Comparison of ENCODE assay signal across 19 cellular contexts in genomic region chr2:152411154-152411553, GRCh38.
A peak's percentile ranks its signal among the peaks of the same experiment; 100 is the strongest.
DNase-seq lines count a peak whose midpoint lies in the region; ATAC-seq and TF ChIP-seq lines count a peak whose summit lies in the region.
"Had no signal": no experiment of that assay in that cellular context is flagged by ENCODE, and none has a peak within 500 bp of the region (broad histone marks: within the 10 kb centered on the region; RNA-seq: fewer than 3 reads in every experiment).

No MANE protein-coding gene starts in this region.

- no peaks in the 10 kb centered on the region for H4K20me1 ChIP-seq in mammary epithelial cell (ENCODE audit: insufficient read depth, low read length)

- BruUV-seq in MCF 10A (replicated peaks; lab: Mats Ljungman, UMichigan) (no TSS peak), mammary epithelial cell (replicated peaks; lab: Mats Ljungman, UMichigan) (no TSS peak)

- peaks cover 6% of the 10 kb centered on the region for H3K36me3 Mint-ChIP-seq in MCF 10A (ENCODE audit: insufficient read depth, unreplicated experiment)
- H3K36me3 Mint-ChIP-seq: activated CD4-positive, alpha-beta memory T cell treated with anti-CD3 and anti-CD28 coated beads for 36 hours; activated naive CD8-positive, alpha-beta T cell treated with anti-CD3 and anti-CD28 coated beads, Interleukin-2, amount 10 ng/mL, durations not matched to agents 7 days and 5 days; naive B cell had no signal

- no peak overlapping the region for H3K9ac ChIP-seq in mammary epithelial cell (ENCODE audit: insufficient read depth, low read length)

- H3K9me3 Mint-ChIP-seq in MCF 10A (ENCODE audit: unreplicated experiment) = no peaks in the 10 kb centered on the region
- H3K9me3 Mint-ChIP-seq: activated CD4-positive, alpha-beta memory T cell treated with anti-CD3 and anti-CD28 coated beads for 36 hours; activated naive CD8-positive, alpha-beta T cell treated with anti-CD3 and anti-CD28 coated beads, Interleukin-2, amount 10 ng/mL, durations not matched to agents 7 days and 5 days; activated T-cell treated with anti-CD3 and anti-CD28 coated beads, Interleukin-2, amount 50 U/mL, for 24 hours; CD4-positive, alpha-beta T cell; naive B cell had no signal

- dilution Hi-C loops in mammary epithelial cell (cut with HindIII; ENCODE audit: low sequenced_read_pairs) = no loop called here

- no peak overlapping the region for H2AFZ ChIP-seq in mammary epithelial cell (ENCODE audit: low read depth, low read length)

- H3K27ac ChIP-seq in mammary epithelial cell (ENCODE audit: insufficient read depth, low read depth, low read length) (no peak overlapping the region), RWPE2 (ENCODE audit: poor library complexity, severe bottlenecking) (peak overlapping the region; percentile 12), upper lobe of right lung (no peak overlapping the region), coronary artery (peak overlapping the region in 1 of 2 donors; percentile 14)
- H3K27ac ChIP-seq: HL-60, SJSA1 had no signal

- peaks cover 83% of the 10 kb centered on the region for H3K4me1 Mint-ChIP-seq in MCF 10A (ENCODE audit: insufficient read depth, unreplicated experiment)
- H3K4me1 Mint-ChIP-seq: activated naive CD8-positive, alpha-beta T cell treated with anti-CD3 and anti-CD28 coated beads, Interleukin-2, amount 10 ng/mL, durations not matched to agents 7 days and 5 days had no signal

- POLR2A ChIA-PET in MCF 10A (lab: Yijun Ruan, JAX) = interaction anchor here (0.9 to 2.4 kb wide), 6 partner anchors 11 to 75 kb away, joined by 3 to 9 read pairs (median 5); no protein-coding TSS in a partner anchor

- in situ Hi-C loops in mammary epithelial cell (cut with MboI; ENCODE audit: low sequenced_read_pairs in 2 of 2) = loop anchor here (10.0 to 25.0 kb wide), 2 partner anchors 216 to 224 kb away; partner anchors contain the start of gene STAM2 (in 1 of the 2)

- H3K9me3 ChIP-seq in mammary epithelial cell (replicated peaks; ENCODE audit: insufficient read depth, low read length) (no peaks in the 10 kb centered on the region), RWPE2 (ENCODE audit: severe bottlenecking) (no peaks in the 10 kb centered on the region), upper lobe of right lung (no peaks in the 10 kb centered on the region)
- H3K9me3 ChIP-seq: SJSA1, upper lobe of left lung had no signal

- no peak for TF ChIP-seq CTCF in MCF 10A (IDR thresholded peaks at IDR 0.05; ENCODE audit: unreplicated experiment)
- no peak for TF ChIP-seq CTCF in mammary epithelial cell (conservative IDR thresholded peaks at IDR 0.05 in 1 of 2, IDR thresholded peaks at IDR 0.05 in 1 of 2; ENCODE audit: extremely low read depth in 1 of 2, insufficient read depth in 1 of 2, low read depth in 1 of 2, low read length in 2 of 2)
- no peak for TF ChIP-seq CTCF in RWPE2 (IDR thresholded peaks at IDR 0.05; ENCODE audit: poor library complexity, severe bottlenecking)
- no peak for TF ChIP-seq CTCF in fibroblast of pulmonary artery (IDR thresholded peaks at IDR 0.05; ENCODE audit: low read length, missing control alignments)
- TF ChIP-seq CTCF in upper lobe of right lung (IDR thresholded peaks at IDR 0.05) = no peak
- TF ChIP-seq CTCF in coronary artery (IDR thresholded peaks at IDR 0.05) = no peak

- no peak overlapping the region for H3K4me3 Mint-ChIP-seq in MCF 10A (ENCODE audit: unreplicated experiment)
- H3K4me3 Mint-ChIP-seq: activated CD4-positive, alpha-beta memory T cell treated with anti-CD3 and anti-CD28 coated beads for 36 hours; activated naive CD8-positive, alpha-beta T cell treated with anti-CD3 and anti-CD28 coated beads, Interleukin-2, amount 10 ng/mL, durations not matched to agents 7 days and 5 days; activated T-cell treated with anti-CD3 and anti-CD28 coated beads, Interleukin-2, amount 50 U/mL, for 24 hours; CD4-positive, alpha-beta T cell; naive B cell had no signal

- peak overlapping the region; percentile 81 for H3K27ac Mint-ChIP-seq in MCF 10A (ENCODE audit: low read depth, unreplicated experiment)
- H3K27ac Mint-ChIP-seq: activated CD4-positive, alpha-beta memory T cell treated with anti-CD3 and anti-CD28 coated beads for 36 hours; activated naive CD8-positive, alpha-beta T cell treated with anti-CD3 and anti-CD28 coated beads, Interleukin-2, amount 10 ng/mL, durations not matched to agents 7 days and 5 days; activated T-cell treated with anti-CD3 and anti-CD28 coated beads, Interleukin-2, amount 50 U/mL, for 24 hours; CD4-positive, alpha-beta T cell; naive B cell had no signal

- H3K27me3 ChIP-seq in mammary epithelial cell (ENCODE audit: insufficient read depth, low read length) (no peaks in the 10 kb centered on the region), RWPE2 (ENCODE audit: insufficient read depth, poor library complexity, severe bottlenecking) (no peaks in the 10 kb centered on the region), upper lobe of right lung (no peaks in the 10 kb centered on the region)
- H3K27me3 ChIP-seq: SJSA1, upper lobe of left lung had no signal

- no peak overlapping the region for H3K4me2 ChIP-seq in mammary epithelial cell (ENCODE audit: insufficient read depth, low read depth, low read length)

- DNase-seq in MCF 10A (ENCODE audit: unreplicated experiment) = no peak
- no peak for DNase-seq in mammary epithelial cell
- no peak for DNase-seq in RWPE2 (ENCODE audit: low spot score)
- peak; percentile 36 for DNase-seq in fibroblast of pulmonary artery (ENCODE audit: low read depth)
- DNase-seq in upper lobe of right lung = no peak
- no peak for DNase-seq in coronary artery (ENCODE audit: low spot score)
- no peak for DNase-seq in HK-2 (ENCODE audit: unreplicated experiment)
- DNase-seq in activated naive CD4-positive, alpha-beta T cell (lab: John Stamatoyannopoulos, UW) = no peak
- DNase-seq: activated CD4-positive, alpha-beta memory T cell treated with anti-CD3 and anti-CD28 coated beads for 36 hours; activated naive CD8-positive, alpha-beta T cell treated with anti-CD3 and anti-CD28 coated beads, Interleukin-2, amount 10 ng/mL, durations not matched to agents 7 days and 5 days; activated T-cell treated with anti-CD3 and anti-CD28 coated beads, Interleukin-2, amount 50 U/mL, for 24 hours; CD4-positive, alpha-beta T cell; naive B cell; NCI-H2227 treated with DMSO at 0.1 percent for 48 hours; small intestine; upper lobe of left lung had no signal

- H3K36me3 ChIP-seq in mammary epithelial cell (ENCODE audit: insufficient read depth, low read length) (no peaks in the 10 kb centered on the region), RWPE2 (ENCODE audit: low read depth) (no peaks in the 10 kb centered on the region), upper lobe of right lung (no peaks in the 10 kb centered on the region)
- H3K36me3 ChIP-seq: SJSA1, upper lobe of left lung had no signal

- ATAC-seq in RWPE2 (ENCODE audit: low read depth) = no peak
- ATAC-seq in upper lobe of right lung = peak; percentile 71
- ATAC-seq: K562 had no signal

- H3K4me3 ChIP-seq in mammary epithelial cell (replicated peaks in 1 of 3; ENCODE audit: insufficient read depth in 1 of 3, low read depth in 2 of 3, low read length in 3 of 3) (no peak overlapping the region), RWPE2 (ENCODE audit: severe bottlenecking) (no peak overlapping the region), fibroblast of pulmonary artery (replicated peaks; ENCODE audit: low read depth, low read length) (no peak overlapping the region), upper lobe of right lung (no peak overlapping the region), coronary artery (no peak overlapping the region)
- H3K4me3 ChIP-seq: K562, SJSA1, upper lobe of left lung had no signal

- peaks cover 48% of the 10 kb centered on the region for H3K4me1 ChIP-seq in mammary epithelial cell (ENCODE audit: insufficient read depth, low read length)
- peaks cover 56% of the 10 kb centered on the region for H3K4me1 ChIP-seq in RWPE2 (ENCODE audit: insufficient read depth, poor library complexity, severe bottlenecking)
- peaks cover 26% of the 10 kb centered on the region for H3K4me1 ChIP-seq in upper lobe of right lung

- no peaks in the 10 kb centered on the region for H3K27me3 Mint-ChIP-seq in MCF 10A (ENCODE audit: insufficient read depth, unreplicated experiment)
- H3K27me3 Mint-ChIP-seq: naive B cell had no signal

- CTCF ChIA-PET in MCF 10A (lab: Yijun Ruan, JAX) (interaction anchor here (0.6 to 1.5 kb wide), 5 partner anchors 53 to 426 kb away, joined by 3 to 6 read pairs (median 3); no protein-coding TSS in a partner anchor), mammary epithelial cell (lab: Charles Lee; ENCODE audit: low non-redundant PET) (no interaction called here)

- intact Hi-C loops in MCF 10A (cut with micrococcal nuclease) (no loop called here), mammary epithelial cell (cut with micrococcal nuclease) (no loop called here), upper lobe of right lung (cut with DNase I) (no loop called here)

- H3K79me2 ChIP-seq in mammary epithelial cell (ENCODE audit: insufficient read depth, low read length) = peaks cover 95% of the 10 kb centered on the region
